18 cellular contexts compared by ENCODE assay signal in genomic region chr13:90315061-90315460, GRCh38.
DNase-seq lines count a peak whose midpoint lies in the region; ATAC-seq and TF ChIP-seq lines count a peak whose summit lies in the region.
"Had no signal": no experiment of that assay in that cellular context is flagged by ENCODE, and none has a peak within 500 bp of the region (broad histone marks: within the 10 kb centered on the region; RNA-seq: fewer than 3 reads in every experiment).

No MANE protein-coding gene starts in this region.

- BruUV-seq in Caco-2 (replicated peaks; lab: Mats Ljungman, UMichigan) = no TSS peak

- H3K9me3 Mint-ChIP-seq in Caco-2 (ENCODE audit: unreplicated experiment) (no peaks in the 10 kb centered on the region), endodermal cell (no peaks in the 10 kb centered on the region), neural crest cell (peaks cover 2% of the 10 kb centered on the region)

- ATAC-seq in HG02588 (IDR thresholded peaks at IDR 0.05; ENCODE audit: unreplicated experiment) = no peak

- POLR2A ChIA-PET in Caco-2 (lab: Charles Lee) = no interaction called here

- H3K4me3 Mint-ChIP-seq in Caco-2 (ENCODE audit: unreplicated experiment) = no peak overlapping the region
- no peak overlapping the region for H3K4me3 Mint-ChIP-seq in endodermal cell
- H3K4me3 Mint-ChIP-seq in neural crest cell = no peak overlapping the region
- H3K4me3 Mint-ChIP-seq: CD8-positive, alpha-beta memory T cell; IgD-negative memory B cell had no signal

- H3K36me3 ChIP-seq in Caco-2 (ENCODE audit: control insufficient read depth, insufficient read depth, low read length) (no peaks in the 10 kb centered on the region), WERI-Rb-1 (no peaks in the 10 kb centered on the region), endodermal cell (ENCODE audit: control insufficient read depth, insufficient read depth, low read length) (no peaks in the 10 kb centered on the region)
- H3K36me3 ChIP-seq: Peyer's patch had no signal

- CTCF ChIA-PET in Caco-2 (lab: Charles Lee) = no interaction called here

- peaks cover 14% of the 10 kb centered on the region for H3K4me1 Mint-ChIP-seq in Caco-2 (ENCODE audit: low read depth, unreplicated experiment)
- peaks cover 6% of the 10 kb centered on the region for H3K4me1 Mint-ChIP-seq in endodermal cell
- H3K4me1 Mint-ChIP-seq in neural crest cell = peaks cover 22% of the 10 kb centered on the region
- H3K4me1 Mint-ChIP-seq: CD8-positive, alpha-beta memory T cell; IgD-negative memory B cell had no signal

- WGBS in endodermal cell (ENCODE audit: insufficient coverage in 1 of 2, insufficient read length in 1 of 2), 2 experiments = 21 to 45% methylated on average over 2 of the region's 2 CpGs

- no peak overlapping the region for H3K27ac Mint-ChIP-seq in Caco-2 (ENCODE audit: unreplicated experiment)
- H3K27ac Mint-ChIP-seq in endodermal cell = peak overlapping the region; percentile 44
- H3K27ac Mint-ChIP-seq in neural crest cell (ENCODE audit: unreplicated experiment) = peak overlapping the region; percentile 58
- H3K27ac Mint-ChIP-seq: CD8-positive, alpha-beta memory T cell; IgD-negative memory B cell had no signal

- H3K9ac ChIP-seq in endodermal cell (ENCODE audit: extremely low read depth, low read length, poor library complexity, severe bottlenecking) = no peak overlapping the region

- H3K9me3 ChIP-seq in Caco-2 (no peaks in the 10 kb centered on the region), WERI-Rb-1 (ENCODE audit: severe bottlenecking) (no peaks in the 10 kb centered on the region), endodermal cell (ENCODE audit: control insufficient read depth, low read length) (no peaks in the 10 kb centered on the region)
- H3K9me3 ChIP-seq: Peyer's patch had no signal

- H3K27ac ChIP-seq in WERI-Rb-1 = no peak overlapping the region
- no peak overlapping the region for H3K27ac ChIP-seq in endodermal cell (ENCODE audit: low read depth, low read length)
- H3K27ac ChIP-seq: C4-2B, Peyer's patch had no signal

- TF ChIP-seq CTCF in Caco-2 (IDR thresholded peaks at IDR 0.05; ENCODE audit: insufficient read depth in 1 of 2, low read depth in 1 of 2, low read length in 1 of 2, severe bottlenecking in 1 of 2, unreplicated experiment in 1 of 2) (no peak), WERI-Rb-1 (IDR thresholded peaks at IDR 0.05; ENCODE audit: low read depth, low read length) (no peak), endodermal cell (conservative IDR thresholded peaks at IDR 0.05) (no peak), neural crest cell (conservative IDR thresholded peaks at IDR 0.05) (no peak)

- H3K4me1 ChIP-seq in Caco-2 = peaks cover 15% of the 10 kb centered on the region
- H3K4me1 ChIP-seq in endodermal cell (ENCODE audit: control insufficient read depth, insufficient read depth, low read length) = no peaks in the 10 kb centered on the region
- H3K4me1 ChIP-seq: Peyer's patch had no signal

- DNase-seq in Caco-2 (peak; percentile 55 to 58), WERI-Rb-1 (peak; percentile 46), endodermal cell (peak; percentile 66), neural crest cell (ENCODE audit: low read depth, low spot score) (peak; percentile 6), DMS79 (lab: John Stamatoyannopoulos, UW) (no peak), NCI-H510A treated with DMSO at 0.1 percent for 48 hours (lab: John Stamatoyannopoulos, UW) (no peak)
- no peak for DNase-seq in activated naive CD4-positive, alpha-beta T cell (lab: John Stamatoyannopoulos, UW)
- DNase-seq: CD8-positive, alpha-beta memory T cell; GF-D8; Karpas-422; MV-4-11; NCI-H1694 treated with DMSO at 0.1 percent for 48 hours; NCI-H2107; NCI-H774; Peyer's patch had no signal

- H3K27me3 Mint-ChIP-seq in Caco-2 (ENCODE audit: insufficient read depth, unreplicated experiment) (no peaks in the 10 kb centered on the region), endodermal cell (ENCODE audit: insufficient read depth) (no peaks in the 10 kb centered on the region), neural crest cell (ENCODE audit: low read depth) (no peaks in the 10 kb centered on the region)
- H3K27me3 Mint-ChIP-seq: CD8-positive, alpha-beta memory T cell; IgD-negative memory B cell had no signal

- H3K4me3 ChIP-seq in Caco-2 (ENCODE audit: low read depth, low read length) (no peak overlapping the region), WERI-Rb-1 (ENCODE audit: low read depth, low read length) (no peak overlapping the region), endodermal cell (ENCODE audit: low read length) (no peak overlapping the region)
- H3K4me3 ChIP-seq: Peyer's patch had no signal

- no peaks in the 10 kb centered on the region for H3K27me3 ChIP-seq in Caco-2 (replicated peaks; ENCODE audit: control insufficient read depth, insufficient read depth, low read length)
- no peaks in the 10 kb centered on the region for H3K27me3 ChIP-seq in WERI-Rb-1 (ENCODE audit: insufficient read depth, low read depth, severe bottlenecking)
- H3K27me3 ChIP-seq in endodermal cell (ENCODE audit: control insufficient read depth, insufficient read depth, low read length, poor library complexity, severe bottlenecking) = no peaks in the 10 kb centered on the region
- H3K27me3 ChIP-seq: Peyer's patch had no signal

- H3K36me3 Mint-ChIP-seq in Caco-2 (ENCODE audit: insufficient read depth, unreplicated experiment) (no peaks in the 10 kb centered on the region), endodermal cell (ENCODE audit: low read depth) (no peaks in the 10 kb centered on the region), neural crest cell (ENCODE audit: low read depth) (peaks cover 2% of the 10 kb centered on the region)
- H3K36me3 Mint-ChIP-seq: CD8-positive, alpha-beta memory T cell; IgD-negative memory B cell had no signal

- intact Hi-C loops in Caco-2 (cut with micrococcal nuclease; ENCODE audit: unreplicated experiment) = no loop called here

Comparison
In these comparisons a context has a peak if more than half of its experiments do, and no peak if none do; other contexts are left out.
1. DNase-seq: peak in Caco-2 (2 of 2), WERI-Rb-1 (single experiment), endodermal cell (single experiment) and neural crest cell (single experiment); none in DMS79 (single experiment), NCI-H510A treated with DMSO at 0.1 percent for 48 hours (single experiment) and activated naive CD4-positive, alpha-beta T cell (0 of 4).